ENCODE assay signal across 9 cellular contexts in the genomic region with DNA sequence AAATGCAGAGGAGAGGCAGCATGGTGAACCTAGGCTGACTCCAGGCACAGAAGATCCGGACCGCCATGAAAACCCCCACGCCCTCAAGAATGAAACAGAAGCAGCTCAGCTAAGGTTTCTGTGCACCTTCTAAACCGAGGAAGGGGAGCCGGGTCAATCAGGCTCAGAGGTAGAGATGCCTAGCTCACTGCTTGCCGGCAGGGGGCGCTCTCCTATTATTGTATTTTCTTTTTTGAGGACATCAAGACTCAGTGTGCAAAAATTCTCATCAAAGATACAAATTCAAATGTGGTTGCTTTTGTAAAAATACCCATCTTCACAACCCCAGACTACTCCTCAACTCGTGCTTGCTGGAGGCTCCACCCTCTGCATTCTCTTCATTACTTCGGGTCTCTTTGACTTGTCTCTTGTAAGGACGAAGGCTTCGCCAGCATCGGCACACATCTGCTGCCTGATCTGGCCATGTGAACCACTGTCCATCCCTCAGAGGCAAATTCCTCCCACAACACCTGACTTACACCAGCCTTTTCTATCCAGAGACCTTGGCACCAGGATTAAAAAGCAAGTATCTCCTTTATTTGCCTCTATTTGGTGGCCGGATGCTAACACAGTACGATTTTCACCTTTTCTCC. TPM values are rescaled to one million over a fixed set of nuclear protein-coding genes. Genes with fewer than 3 reads are reported as not detected.
DNase-seq lines count a peak whose midpoint lies in the region; ATAC-seq and TF ChIP-seq lines count a peak whose summit lies in the region.
"Had no signal": no experiment of that assay in that cellular context is flagged by ENCODE, and none has a peak within 500 bp of the region (broad histone marks: within the 10 kb centered on the region; RNA-seq: fewer than 3 reads in every experiment).

No MANE protein-coding gene starts in this region.

- H3K4me3 Mint-ChIP-seq in activated T-helper 1 cell treated with anti-CD3 and anti-CD28 coated beads, Interleukin-12 subunit alpha, Interleukin-12 subunit beta, Interleukin-2, Interleukin-4 antibody, amounts not matched to agents 30 ng/mL and 10 ng/mL and 1 ng/mL, durations not matched to agents 14 hours and 24 hours and 36 hours, result no peak overlapping the region

- 11 to 16% (median 15%) methylated on average over 14 of the region's 14 CpGs for WGBS in ovary, 3 donors

- H3K36me3 Mint-ChIP-seq in activated T-helper 1 cell treated with anti-CD3 and anti-CD28 coated beads, Interleukin-12 subunit alpha, Interleukin-12 subunit beta, Interleukin-2, Interleukin-4 antibody, amounts not matched to agents 30 ng/mL and 10 ng/mL and 1 ng/mL, durations not matched to agents 14 hours and 24 hours and 36 hours (ENCODE audit: low read depth), result no peaks in the 10 kb centered on the region

- H3K4me1 ChIP-seq in Peyer's patch, result no peaks in the 10 kb centered on the region
- H3K4me1 ChIP-seq in ovary (ENCODE audit: insufficient read depth), result no peaks in the 10 kb centered on the region
- H3K4me1 ChIP-seq in tibial artery, result peaks cover 0 to 4% (median 2%) of the 10 kb centered on the region in 4 donors

- no peaks in the 10 kb centered on the region for H3K9me3 Mint-ChIP-seq in activated T-helper 1 cell treated with anti-CD3 and anti-CD28 coated beads, Interleukin-12 subunit alpha, Interleukin-12 subunit beta, Interleukin-2, Interleukin-4 antibody, amounts not matched to agents 30 ng/mL and 10 ng/mL and 1 ng/mL, durations not matched to agents 14 hours and 24 hours and 36 hours

- TF ChIP-seq CTCF in Peyer's patch (IDR thresholded peaks at IDR 0.05) (peak; percentile 73 to 95 (median 78)), foreskin fibroblast (IDR thresholded peaks at IDR 0.05; ENCODE audit: low read depth, low read length) (peak; percentile 82), ovary (IDR thresholded peaks at IDR 0.05) (peak; percentile 57 to 73 (median 58)), tibial artery (IDR thresholded peaks at IDR 0.05) (peak; percentile 75 to 85)

- H3K27me3 Mint-ChIP-seq in activated T-helper 1 cell treated with anti-CD3 and anti-CD28 coated beads, Interleukin-12 subunit alpha, Interleukin-12 subunit beta, Interleukin-2, Interleukin-4 antibody, amounts not matched to agents 30 ng/mL and 10 ng/mL and 1 ng/mL, durations not matched to agents 14 hours and 24 hours and 36 hours (ENCODE audit: insufficient read depth), result peaks cover 12% of the 10 kb centered on the region

- no peak overlapping the region for H3K27ac ChIP-seq in Peyer's patch
- no peak overlapping the region for H3K27ac ChIP-seq in ovary
- no peak overlapping the region for H3K27ac ChIP-seq in tibial artery

- TF ChIP-seq POLR2A in Peyer's patch (IDR thresholded peaks at IDR 0.05) (no peak), ovary (IDR thresholded peaks at IDR 0.05) (no peak)

- H3K4me3 ChIP-seq in Peyer's patch (no peak overlapping the region), foreskin fibroblast (ENCODE audit: low read depth in 1 of 2, low read length in 2 of 2) (no peak overlapping the region), ovary (no peak overlapping the region), tibial artery (no peak overlapping the region)

- intact Hi-C loops in activated T-helper 1 cell treated with anti-CD3 and anti-CD28 coated beads, Interleukin-12 subunit alpha, Interleukin-12 subunit beta, Interleukin-2, Interleukin-4 antibody, amounts not matched to agents 30 ng/mL and 10 ng/mL and 1 ng/mL, durations not matched to agents 14 hours and 24 hours and 36 hours (cut with micrococcal nuclease), result loop anchor here (1.0 to 5.0 kb wide), 3 partner anchors 16 to 250 kb away; no protein-coding TSS in a partner anchor
- intact Hi-C loops in ovary (cut with DNase I) (loop anchor here in 3 of 4 donors (5.0 to 10.0 kb wide), 5 partner anchors 115 to 247 kb away; a partner anchor contains a TSS), tibial artery (cut with DNase I; ENCODE audit: low total_unique reads) (loop anchor here (5.0 kb wide), 1 partner anchor 110 kb away; no protein-coding TSS in a partner anchor)

- H3K36me3 ChIP-seq in Peyer's patch (no peaks in the 10 kb centered on the region), ovary (no peaks in the 10 kb centered on the region), tibial artery (no peaks in the 10 kb centered on the region)

- no peaks in the 10 kb centered on the region for H3K27me3 ChIP-seq in Peyer's patch
- no peaks in the 10 kb centered on the region for H3K27me3 ChIP-seq in ovary
- H3K27me3 ChIP-seq in tibial artery, result peaks cover 0 to 19% of the 10 kb centered on the region in 2 donors

- H3K9me3 ChIP-seq in Peyer's patch, result no peaks in the 10 kb centered on the region
- H3K9me3 ChIP-seq in ovary, result no peaks in the 10 kb centered on the region
- no peaks in the 10 kb centered on the region for H3K9me3 ChIP-seq in tibial artery

- no peak overlapping the region for H3K27ac Mint-ChIP-seq in activated T-helper 1 cell treated with anti-CD3 and anti-CD28 coated beads, Interleukin-12 subunit alpha, Interleukin-12 subunit beta, Interleukin-2, Interleukin-4 antibody, amounts not matched to agents 30 ng/mL and 10 ng/mL and 1 ng/mL, durations not matched to agents 14 hours and 24 hours and 36 hours

- DNase-seq in DMS 273 treated with DMSO at 0.1 percent for 48 hours (lab: John Stamatoyannopoulos, UW) (peak; percentile 3), HPDE6-E6E7 (ENCODE audit: extremely low spot score) (peak; percentile 27), Peyer's patch (peak; percentile 66 to 85 (median 77)), foreskin fibroblast (peak; percentile 19 to 76), ovary (peak; percentile 55 to 78 (median 74)), tibial artery (peak; percentile 48 to 72)
- peak; percentile 56 for DNase-seq in activated T-helper 1 cell treated with anti-CD3 and anti-CD28 coated beads, Interleukin-12 subunit alpha, Interleukin-12 subunit beta, Interleukin-2, Interleukin-4 antibody, amounts not matched to agents 30 ng/mL and 10 ng/mL and 1 ng/mL, durations not matched to agents 14 hours and 24 hours and 36 hours (ENCODE audit: low spot score)

- TF ChIP-seq EP300 in ovary (IDR thresholded peaks at IDR 0.05), result no peak

- no peak for ATAC-seq in GM19328 (IDR thresholded peaks at IDR 0.05; ENCODE audit: unreplicated experiment)

- H3K4me1 Mint-ChIP-seq in activated T-helper 1 cell treated with anti-CD3 and anti-CD28 coated beads, Interleukin-12 subunit alpha, Interleukin-12 subunit beta, Interleukin-2, Interleukin-4 antibody, amounts not matched to agents 30 ng/mL and 10 ng/mL and 1 ng/mL, durations not matched to agents 14 hours and 24 hours and 36 hours (ENCODE audit: low read depth), result peaks cover 9% of the 10 kb centered on the region

RNA-seq across cellular contexts. Expression of a gene that starts 33.4 kb away (rescaled TPM):
- total RNA-seq in Peyer's patch (not detected), ovary (not detected)
- total RNA-seq in activated T-helper 1 cell treated with anti-CD3 and anti-CD28 coated beads, Interleukin-12 subunit alpha, Interleukin-12 subunit beta, Interleukin-2, Interleukin-4 antibody, amounts not matched to agents 30 ng/mL and 10 ng/mL and 1 ng/mL, durations not matched to agents 14 hours and 24 hours and 36 hours, result not detected in 2 replicates
- under 1 TPM in 1 of 2 donors, not detected in 1; 0.24 TPM for polyA plus RNA-seq in ovary
- total RNA-seq: activated CD8-positive, alpha-beta memory T cell treated with anti-CD3 and anti-CD28 coated beads for 36 hours had no signal

RNA-seq across cellular contexts. Expression of a gene that starts 55.1 kb away (rescaled TPM):
- total RNA-seq in Peyer's patch (100 to 1,000 TPM in 2 of 4 donors, 10 to 100 TPM in 2; 35.5 to 131 (median 90.6) TPM), ovary (100 to 1,000 TPM in 6 of 7 donors, 10 to 100 TPM in 1; 62.5 to 293 (median 119) TPM)
- total RNA-seq in activated T-helper 1 cell treated with anti-CD3 and anti-CD28 coated beads, Interleukin-12 subunit alpha, Interleukin-12 subunit beta, Interleukin-2, Interleukin-4 antibody, amounts not matched to agents 30 ng/mL and 10 ng/mL and 1 ng/mL, durations not matched to agents 14 hours and 24 hours and 36 hours, result not detected in 2 replicates
- polyA plus RNA-seq in ovary, result 100 to 1,000 TPM; 203 to 985 TPM
- total RNA-seq: activated CD8-positive, alpha-beta memory T cell treated with anti-CD3 and anti-CD28 coated beads for 36 hours had no signal

Comparison
In these comparisons a context has a peak if more than half of its experiments do, and no peak if none do; other contexts are left out.
1. DNase-seq: peak in every context shown above with its lines; median percentile 77 in Peyer's patch; 74 in ovary; 60 in tibial artery; 56 in activated T-helper 1 cell treated with anti-CD3 and anti-CD28 coated beads, Interleukin-12 subunit alpha, Interleukin-12 subunit beta, Interleukin-2, Interleukin-4 antibody, amounts not matched to agents 30 ng/mL and 10 ng/mL and 1 ng/mL, durations not matched to agents 14 hours and 24 hours and 36 hours; 48 in foreskin fibroblast; 27 in HPDE6-E6E7; 3 in DMS 273 treated with DMSO at 0.1 percent for 48 hours.
2. RNA of a gene that starts 55.1 kb away (total RNA-seq): 35.5 to 131 TPM in Peyer's patch and 62.5 to 293 TPM in ovary; not detected in activated T-helper 1 cell treated with anti-CD3 and anti-CD28 coated beads, Interleukin-12 subunit alpha, Interleukin-12 subunit beta, Interleukin-2, Interleukin-4 antibody, amounts not matched to agents 30 ng/mL and 10 ng/mL and 1 ng/mL, durations not matched to agents 14 hours and 24 hours and 36 hours; every median in the first group is over 10 times any median in the second.
3. Peak in every context shown above with its lines, with median percentiles within 50 percentile points of each other: CTCF ChIP-seq.